ENCODE assay signal across 12 cellular contexts in the genomic region with DNA sequence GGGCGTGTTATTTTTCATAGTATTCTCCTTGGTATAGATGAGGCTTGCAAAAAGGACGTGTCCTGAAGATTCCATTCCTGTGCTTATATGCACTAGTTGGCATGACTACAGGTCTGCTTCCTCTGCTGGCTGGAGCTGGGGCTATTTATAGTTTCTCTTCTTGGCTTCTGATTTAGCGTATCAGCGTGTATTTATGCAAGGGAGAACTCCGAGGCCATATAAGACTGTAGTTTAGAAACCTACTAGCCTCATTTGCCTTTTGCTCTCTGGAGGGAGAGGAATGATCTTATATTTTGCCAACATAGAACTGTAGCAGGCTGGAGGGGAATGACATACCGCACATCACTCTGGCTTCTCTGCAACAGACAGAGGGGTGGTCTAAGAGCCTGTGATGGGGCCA. TPM values are rescaled to one million over a fixed set of nuclear protein-coding genes. Genes with fewer than 3 reads are reported as not detected.
DNase-seq lines count a peak whose midpoint lies in the region; ATAC-seq and TF ChIP-seq lines count a peak whose summit lies in the region.
"Had no signal": no experiment of that assay in that cellular context is flagged by ENCODE, and none has a peak within 500 bp of the region (broad histone marks: within the 10 kb centered on the region; RNA-seq: fewer than 3 reads in every experiment).

No MANE protein-coding gene starts in this region.

- H3K4me3 ChIP-seq in GM23248 (no peak overlapping the region), right atrium auricular region (peak overlapping the region; percentile 20 to 22), retinal pigment epithelial cell (ENCODE audit: low read length) (no peak overlapping the region)
- H3K4me3 ChIP-seq: smooth muscle cell had no signal

- H3K79me2 ChIP-seq in GM23248 (ENCODE audit: insufficient read depth): no peaks in the 10 kb centered on the region

- H3K36me3 ChIP-seq in GM23248 (ENCODE audit: low read depth) (no peaks in the 10 kb centered on the region), right atrium auricular region (no peaks in the 10 kb centered on the region)

- H3K4me2 ChIP-seq in GM23248 (ENCODE audit: unreplicated experiment): peak overlapping the region; percentile 16
- H3K4me2 ChIP-seq: smooth muscle cell had no signal

- no peaks in the 10 kb centered on the region for H3K9me2 ChIP-seq in GM23248 (ENCODE audit: insufficient read depth)

- no peak for TF ChIP-seq CTCF in right atrium auricular region (IDR thresholded peaks at IDR 0.05)
- TF ChIP-seq CTCF in retinal pigment epithelial cell (conservative IDR thresholded peaks at IDR 0.05; ENCODE audit: low read depth, low read length): no peak

- ATAC-seq in esophagus mucosa: no peak

- H3F3A ChIP-seq in GM23248 (ENCODE audit: insufficient read depth): no peaks in the 10 kb centered on the region

- peaks cover 11% of the 10 kb centered on the region for H3K4me1 ChIP-seq in GM23248 (ENCODE audit: insufficient read depth)
- H3K4me1 ChIP-seq in right atrium auricular region: peaks cover 0 to 27% of the 10 kb centered on the region in 2 donors

- DNase-seq in GM23248: peak; percentile 88
- DNase-seq in brain pericyte (ENCODE audit: low read depth, low spot score): peak; percentile 27
- DNase-seq in right atrium auricular region (ENCODE audit: low spot score): no peak
- peak; percentile 52 for DNase-seq in retinal pigment epithelial cell (ENCODE audit: low read depth)
- no peak for DNase-seq in cortex of kidney (lab: John Stamatoyannopoulos, UW)
- DNase-seq in SW480 (ENCODE audit: low spot score): no peak
- DNase-seq in effector CD8-positive, alpha-beta T cell (lab: John Stamatoyannopoulos, UW): no peak
- DNase-seq: activated CD4-positive, alpha-beta T cell treated with anti-CD3 and anti-CD28 coated beads, Interleukin-2, amount 50 U/mL, for 4 hours; H7; NCI-H1436 had no signal

- no peaks in the 10 kb centered on the region for H4K20me1 ChIP-seq in GM23248 (ENCODE audit: insufficient read depth)

- H3K9ac ChIP-seq in GM23248: no peak overlapping the region

- peak overlapping the region; percentile 9; the same call in 1 of the 2 replicates for H2AFZ ChIP-seq in GM23248

- H3K27me3 ChIP-seq in GM23248 (replicated peaks; ENCODE audit: insufficient read depth) (no peaks in the 10 kb centered on the region), right atrium auricular region (no peaks in the 10 kb centered on the region)

- H3K27ac ChIP-seq in GM23248 (no peak overlapping the region), right atrium auricular region (peak overlapping the region; percentile 64 to 89)

- in situ Hi-C loops in GM23248 (cut with MboI): no loop called here

- no peaks in the 10 kb centered on the region for H3K9me3 ChIP-seq in GM23248 (ENCODE audit: low read depth)
- H3K9me3 ChIP-seq in right atrium auricular region: no peaks in the 10 kb centered on the region

- 43 to 52% methylated on average over 6 of the region's 6 CpGs for WGBS in GM23248 (ENCODE audit: low coverage in 1 of 2, low lambda C conversion rate in 2 of 2, missing lambda C conversion rate in 2 of 2), 2 experiments

RNA-seq across cellular contexts. Expression of gene CACNB2, which starts 39.7 kb away (rescaled TPM):
- 0.32 and 3.7 TPM in 2 replicates for total RNA-seq in GM23248 (2014; rRNA removed; shearing (Covaris generic))
- polyA plus RNA-seq in GM23248 (2016; fragmentation: Nextera tagmentation; extraction: Ambion mirVana): 0.23 and 0.31 TPM in 2 replicates
- total RNA-seq in right atrium auricular region (10 to 100 TPM; 19.0 to 20.6 TPM), esophagus mucosa (0.40 TPM)

Comparison
In these comparisons a context has a peak if more than half of its experiments do, and no peak if none do; other contexts are left out.
1. DNase-seq: peak in GM23248 (single experiment), brain pericyte (single experiment) and retinal pigment epithelial cell (single experiment); none in right atrium auricular region (single experiment), cortex of kidney (single experiment), SW480 (single experiment) and effector CD8-positive, alpha-beta T cell (single experiment).
2. H3K4me3 ChIP-seq: peak in right atrium auricular region (2 of 2); none in GM23248 (single experiment) and retinal pigment epithelial cell (single experiment).